ENCODE assay signal across 8 cellular contexts in the genomic region with DNA sequence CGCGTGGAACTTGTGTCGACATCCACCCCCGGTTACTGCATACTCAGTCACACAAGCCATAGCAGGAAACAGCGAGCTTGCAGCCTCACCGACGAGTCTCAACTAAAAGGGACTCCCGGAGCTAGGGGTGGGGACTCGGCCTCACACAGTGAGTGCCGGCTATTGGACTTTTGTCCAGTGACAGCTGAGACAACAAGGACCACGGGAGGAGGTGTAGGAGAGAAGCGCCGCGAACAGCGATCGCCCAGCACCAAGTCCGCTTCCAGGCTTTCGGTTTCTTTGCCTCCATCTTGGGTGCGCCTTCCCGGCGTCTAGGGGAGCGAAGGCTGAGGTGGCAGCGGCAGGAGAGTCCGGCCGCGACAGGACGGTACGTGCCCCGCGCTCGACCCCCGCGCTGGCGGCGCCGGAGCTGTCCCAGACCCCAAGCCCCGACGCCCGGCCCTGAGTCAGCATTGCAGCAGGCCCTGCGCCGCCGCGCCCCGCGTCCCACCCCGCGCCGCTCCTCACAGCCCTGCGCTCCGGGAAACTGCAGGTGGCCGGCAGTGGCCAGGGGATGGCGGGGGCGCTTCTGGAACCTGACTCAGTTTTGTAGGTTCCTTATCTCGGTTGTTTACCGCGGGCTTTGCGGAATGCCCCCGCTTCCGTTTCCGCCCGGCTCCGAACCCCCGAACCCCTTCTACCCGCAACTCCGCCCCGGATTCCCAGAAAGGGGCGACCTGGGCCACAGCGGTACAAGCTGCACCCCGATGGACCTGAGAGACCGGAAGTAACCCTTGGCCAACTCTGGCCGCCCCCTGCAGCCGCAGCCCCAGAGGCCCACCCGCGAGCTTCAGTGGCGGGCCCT. TPM values are rescaled to one million over a fixed set of nuclear protein-coding genes. Genes with fewer than 3 reads are reported as not detected.
DNase-seq lines count a peak whose midpoint lies in the region; ATAC-seq and TF ChIP-seq lines count a peak whose summit lies in the region.

A gene (plus strand): TSS at position 50 of the 844 bp plus-strand sequence. CDS start 13,702 bp downstream, outside the sequence.

- peak within 1 kb of the TSS; percentile 84 for H3K4me3 Mint-ChIP-seq in GM23338

- H3K9me3 ChIP-seq in ovary (no peaks in the 10 kb centered on the region), thyroid gland (no peaks in the 10 kb centered on the region)

- H3K4me3 ChIP-seq in GM23338 (peak within 1 kb of the TSS; percentile 93), ovary (peak within 1 kb of the TSS; percentile 70), thyroid gland (replicated peaks in 1 of 3) (peak within 1 kb of the TSS; percentile 63 to 78 (median 66))

- H2AFZ ChIP-seq in GM23338: peak within 1 kb of the TSS; percentile 99

- peaks cover 24% of the 10 kb centered on the region for H3K4me1 ChIP-seq in GM23338 (ENCODE audit: insufficient read depth)
- H3K4me1 ChIP-seq in ovary (ENCODE audit: insufficient read depth): peaks cover 6% of the 10 kb centered on the region
- peaks cover 15 to 29% of the 10 kb centered on the region in 2 donors for H3K4me1 ChIP-seq in thyroid gland

- no peaks in the 10 kb centered on the region for H3K9me2 ChIP-seq in GM23338 (ENCODE audit: insufficient read depth)

- peaks cover 7% of the 10 kb centered on the region; the same call in 1 of the 3 replicates for H3K36me3 Mint-ChIP-seq in GM23338 (ENCODE audit: low read depth)
- peaks cover 42 to 51% of the 10 kb centered on the region in 2 donors for H3K36me3 Mint-ChIP-seq in activated naive CD4-positive, alpha-beta T cell treated with anti-CD3 and anti-CD28 coated beads, Interleukin-2, amount 50 U/mL, for 72 hours

- peak; percentile 68 for ATAC-seq in GM23338
- peak; percentile 61 to 66 for ATAC-seq in activated naive CD4-positive, alpha-beta T cell treated with anti-CD3 and anti-CD28 coated beads, Interleukin-2, amount 50 U/mL, for 72 hours

- intact Hi-C loops in ovary (cut with DNase I) (loop anchor here in 1 of 4 donors (5.0 kb wide), 1 partner anchor 44 kb away; a partner anchor contains a TSS), thyroid gland (cut with DNase I) (loop anchor here (5.0 to 10.0 kb wide), 2 partner anchors 41 to 108 kb away; no protein-coding TSS in a partner anchor)

- H3K27me3 ChIP-seq in GM23338 (ENCODE audit: insufficient read depth) (no peaks in the 10 kb centered on the region), ovary (no peaks in the 10 kb centered on the region), thyroid gland (no peaks in the 10 kb centered on the region)

- WGBS in ovary, 3 donors: 0 to 1% (median 1%) methylated on average over 54 to 75 of the region's 75 CpGs
- 0 to 2% methylated on average over 24 to 35 of the region's 75 CpGs for WGBS in thyroid gland, 2 donors

- H3K27me3 Mint-ChIP-seq in GM23338 (ENCODE audit: insufficient read depth, low read depth, poor library complexity): peaks cover 18% of the 10 kb centered on the region

- H3K27ac ChIP-seq in GM23338 (ENCODE audit: low read depth): peak within 1 kb of the TSS; percentile 73
- peak within 1 kb of the TSS; percentile 97 to 98 for H3K27ac ChIP-seq in ovary
- peak within 1 kb of the TSS; percentile 98 to 100 (median 99) for H3K27ac ChIP-seq in thyroid gland

- H3K36me3 ChIP-seq in GM23338 (ENCODE audit: insufficient read depth): no peaks in the 10 kb centered on the region
- no peaks in the 10 kb centered on the region for H3K36me3 ChIP-seq in ovary
- H3K36me3 ChIP-seq in thyroid gland: no peaks in the 10 kb centered on the region

- TF ChIP-seq POLR2A in ovary (IDR thresholded peaks at IDR 0.05) (peak; percentile 63), thyroid gland (IDR thresholded peaks at IDR 0.05) (peak; percentile 18 to 83)

- peak within 1 kb of the TSS; percentile 95 for H3K27ac Mint-ChIP-seq in GM23338
- H3K27ac Mint-ChIP-seq in activated naive CD4-positive, alpha-beta T cell treated with anti-CD3 and anti-CD28 coated beads, Interleukin-2, amount 50 U/mL, for 72 hours: peak within 1 kb of the TSS; percentile 99 to 100

- H3K79me2 ChIP-seq in GM23338 (replicated peaks; ENCODE audit: insufficient read depth): peaks cover 6% of the 10 kb centered on the region; the same call in 1 of the 2 replicates

- H3K9me3 Mint-ChIP-seq in GM23338: peaks cover 13% of the 10 kb centered on the region
- H3K9me3 Mint-ChIP-seq in activated naive CD4-positive, alpha-beta T cell treated with anti-CD3 and anti-CD28 coated beads, Interleukin-2, amount 50 U/mL, for 72 hours: no peaks in the 10 kb centered on the region

- no peak for TF ChIP-seq CTCF in GM23338 (conservative IDR thresholded peaks at IDR 0.05; ENCODE audit: low read depth in 2 of 2)
- no peak for TF ChIP-seq CTCF in ovary (IDR thresholded peaks at IDR 0.05)
- no peak for TF ChIP-seq CTCF in thyroid gland (IDR thresholded peaks at IDR 0.05)

- peaks cover 35% of the 10 kb centered on the region for H3K4me1 Mint-ChIP-seq in GM23338

- H3K4me2 ChIP-seq in GM23338: peak within 1 kb of the TSS; percentile 98

- H4K20me1 ChIP-seq in GM23338 (replicated peaks; ENCODE audit: insufficient read depth): no peaks in the 10 kb centered on the region

- H3F3A ChIP-seq in GM23338 (replicated peaks; ENCODE audit: low read depth): peaks cover 7% of the 10 kb centered on the region; the same call in 1 of the 2 replicates

- DNase-seq in ELF-1 (ENCODE audit: low read depth, low spot score) (peak; percentile 73), GM23338 (ENCODE audit: low spot score) (peak; percentile 72), LoVo (ENCODE audit: low spot score) (peak; percentile 58), SKM-1 (lab: John Stamatoyannopoulos, UW; ENCODE audit: unreplicated experiment) (peak; percentile 31), glomerular visceral epithelial cell (ENCODE audit: extremely low spot score) (peak; percentile 85), ovary (peak; percentile 65 to 78 (median 72)), thyroid gland (peak; percentile 80 to 82)
- DNase-seq in activated naive CD4-positive, alpha-beta T cell treated with anti-CD3 and anti-CD28 coated beads, Interleukin-2, amount 50 U/mL, for 72 hours (ENCODE audit: low spot score in 2 of 2): peak; percentile 71 to 90

- no peak for TF ChIP-seq EP300 in ovary (IDR thresholded peaks at IDR 0.05)

RNA-seq across cellular contexts. Expression of the gene that starts here (rescaled TPM):
- 15.1 and 16.2 TPM in 2 replicates for total RNA-seq in GM23338 (2014; rRNA removed; shearing (Covaris generic))
- polyA plus RNA-seq in GM23338 (2016; fragmentation: Nextera tagmentation; extraction: Ambion mirVana): 10.0 and 10.1 TPM in 2 replicates
- 100 to 1,000 TPM; 275 to 321 TPM for total RNA-seq in activated naive CD4-positive, alpha-beta T cell treated with anti-CD3 and anti-CD28 coated beads, Interleukin-2, amount 50 U/mL, for 72 hours
- total RNA-seq in ovary: 100 to 1,000 TPM in 1 of 7 donors, 10 to 100 TPM in 6; 50.0 to 111 (median 67.9) TPM
- polyA plus RNA-seq in ovary: 10 to 100 TPM; 26.7 to 88.7 TPM
- 100 to 1,000 TPM; 157 to 492 (median 249) TPM for total RNA-seq in thyroid gland

Comparison
In these comparisons a context has a peak if more than half of its experiments do, and no peak if none do; other contexts are left out.
1. Peak in every context shown above with its lines: DNase-seq, ATAC-seq, H3K4me3 ChIP-seq and H3K27ac ChIP-seq.
2. DNase-seq: peak in every context shown above with its lines; median percentile 85 in glomerular visceral epithelial cell; 81 in thyroid gland; 80 in activated naive CD4-positive, alpha-beta T cell treated with anti-CD3 and anti-CD28 coated beads, Interleukin-2, amount 50 U/mL, for 72 hours; 73 in ELF-1; 72 in GM23338; 72 in ovary; 58 in LoVo; 31 in SKM-1.